ENCODE assay signal across 8 cellular contexts in the genomic region with DNA sequence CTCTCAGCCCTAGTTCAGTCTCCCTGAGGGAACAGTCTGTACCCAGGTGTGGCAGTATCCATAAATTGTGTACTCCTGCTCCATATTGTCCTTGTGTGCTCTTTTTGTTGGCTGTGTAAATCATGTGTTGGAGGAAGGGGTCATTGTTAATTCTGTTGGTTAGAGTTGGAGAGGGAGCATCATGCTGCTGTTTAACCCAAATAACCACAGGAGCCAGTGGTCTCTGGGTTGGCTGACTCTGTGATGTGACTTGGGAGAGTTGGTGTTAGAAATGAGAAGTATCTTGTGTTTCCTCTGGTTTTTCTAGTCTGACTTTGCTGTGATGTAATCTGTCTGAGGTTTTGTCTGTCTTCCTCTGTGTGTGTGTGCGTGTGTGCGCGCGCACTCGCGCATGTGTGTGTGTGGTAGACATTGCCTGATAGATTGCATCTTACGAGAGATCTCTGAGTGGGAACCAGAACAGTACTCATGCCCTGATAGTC. TPM values are rescaled to one million over a fixed set of nuclear protein-coding genes. Genes with fewer than 3 reads are reported as not detected.
A peak's percentile ranks its signal among the peaks of the same experiment; 100 is the strongest.
DNase-seq lines count a peak whose midpoint lies in the region; ATAC-seq, FAIRE-seq and TF ChIP-seq lines count a peak whose summit lies in the region.

No MANE protein-coding gene starts in this region.

- no peak overlapping the region for H4K5ac ChIP-seq in H1 (ENCODE audit: insufficient read length, low read depth, low read length)

- H3K36me3 Mint-ChIP-seq in activated CD4-positive, alpha-beta memory T cell treated with anti-CD3 and anti-CD28 coated beads for 36 hours = no peaks in the 10 kb centered on the region

- H3K23me2 ChIP-seq in H1 (ENCODE audit: low read depth, low read length) = no peaks in the 10 kb centered on the region

- WGBS in H1 (ENCODE audit: extremely low coverage in 1 of 2, insufficient coverage in 1 of 2, insufficient read length in 1 of 2, insufficient replicate concordance in 2 of 2, low coverage in 1 of 2, low lambda C conversion rate in 2 of 2, missing lambda C conversion rate in 1 of 2), 2 experiments = 97% methylated on average over 7 of the region's 7 CpGs; no CpG with 5 or more reads in 1 of the 2 experiments
- WGBS in tibial nerve, 2 donors = 73 to 82% methylated on average over 7 of the region's 7 CpGs

- H3K36me3 ChIP-seq in H1 (ENCODE audit: control insufficient read depth in 2 of 4, insufficient read depth in 4 of 4, low read length in 3 of 4) (peaks cover 9 to 31% (median 22%) of the 10 kb centered on the region in 4 experiments), parathyroid adenoma (ENCODE audit: control insufficient read depth, insufficient read depth, low read length) (no peaks in the 10 kb centered on the region), tibial nerve (peaks cover 0 to 39% (median 5%) of the 10 kb centered on the region in 3 donors)

- ATAC-seq in GM19468 (IDR thresholded peaks at IDR 0.05; ENCODE audit: extremely low read depth, unreplicated experiment) = peak; percentile 74

- H3K14ac ChIP-seq in H1 (ENCODE audit: insufficient read length) = no peak overlapping the region

- H3K4me1 ChIP-seq in H1 (replicated peaks in 1 of 4; ENCODE audit: control insufficient read depth in 3 of 4, insufficient read depth in 4 of 4, low read length in 3 of 4) (peaks cover 0 to 9% (median 3%) of the 10 kb centered on the region in 4 experiments; a peak in 3 of 7 replicates), parathyroid adenoma (peaks cover 6% of the 10 kb centered on the region), tibial nerve (peaks cover 0 to 84% (median 57%) of the 10 kb centered on the region in 4 donors)

- H3K18ac ChIP-seq in H1 (ENCODE audit: extremely low read depth, low read length) = no peak overlapping the region

- no peak overlapping the region for H2BK15ac ChIP-seq in H1 (ENCODE audit: low read length)

- H2AFZ ChIP-seq in H1 (ENCODE audit: low read length) = no peak overlapping the region
- H2AFZ ChIP-seq in parathyroid adenoma = no peak overlapping the region

- no peak for TF ChIP-seq RAD21 in H1 (IDR thresholded peaks at IDR 0.05 in 1 of 2, conservative IDR thresholded peaks at IDR 0.05 in 1 of 2; ENCODE audit: low read depth in 2 of 2, low read length in 2 of 2)

- DNase-seq in AG10803 (ENCODE audit: low read depth) = peak; percentile 29
- DNase-seq in HK-2 (ENCODE audit: unreplicated experiment) = peak; percentile 55
- DNase-seq in activated CD4-positive, alpha-beta memory T cell treated with anti-CD3 and anti-CD28 coated beads for 36 hours = peak; percentile 90
- no peak for DNase-seq in H1 (ENCODE audit: low read depth in 1 of 2, low spot score in 2 of 2)
- DNase-seq in tibial nerve (ENCODE audit: low spot score in 2 of 2) = peak; percentile 61 to 71
- DNase-seq in NCI-H128 (lab: John Stamatoyannopoulos, UW; ENCODE audit: unreplicated experiment) = no peak

- no peak overlapping the region for H3K4ac ChIP-seq in H1 (replicated peaks; ENCODE audit: insufficient read length, low read depth, low read length)

- H3K23ac ChIP-seq in H1 (ENCODE audit: insufficient read length) = no peak overlapping the region

- H4K20me1 ChIP-seq in H1 (replicated peaks in 1 of 2; ENCODE audit: control insufficient read depth in 1 of 2, insufficient read depth in 2 of 2, low read length in 2 of 2) = peaks cover 3 to 5% of the 10 kb centered on the region in 2 experiments

- H3K9ac ChIP-seq in H1 (replicated peaks in 1 of 4; ENCODE audit: extremely low read depth in 1 of 4, low read depth in 3 of 4, low read length in 3 of 4) (no peak overlapping the region), parathyroid adenoma (no peak overlapping the region)

- H3K9me3 ChIP-seq in H1 (ENCODE audit: insufficient read depth in 2 of 2, low read depth in 1 of 2, low read length in 1 of 2) (no peaks in the 10 kb centered on the region), parathyroid adenoma (ENCODE audit: control insufficient read depth, low read length) (no peaks in the 10 kb centered on the region), tibial nerve (no peaks in the 10 kb centered on the region)

- TF ChIP-seq CTCF in AG10803 (conservative IDR thresholded peaks at IDR 0.05; ENCODE audit: low read length) (no peak), H1 (IDR thresholded peaks at IDR 0.05; ENCODE audit: control extremely low read depth in 1 of 3, insufficient read depth in 1 of 3, low read depth in 1 of 3, low read length in 3 of 3) (no peak), parathyroid adenoma (IDR thresholded peaks at IDR 0.05) (no peak), tibial nerve (IDR thresholded peaks at IDR 0.05) (no peak)

- peak overlapping the region; percentile 86 for H3K27ac Mint-ChIP-seq in activated CD4-positive, alpha-beta memory T cell treated with anti-CD3 and anti-CD28 coated beads for 36 hours

- H3K4me3 ChIP-seq in AG10803 (ENCODE audit: low read length) (no peak overlapping the region), H1 (ENCODE audit: extremely low read depth in 1 of 4, insufficient read depth in 2 of 4, low read depth in 3 of 4, low read length in 4 of 4) (no peak overlapping the region), parathyroid adenoma (ENCODE audit: low read depth, low read length) (no peak overlapping the region), tibial nerve (no peak overlapping the region)

- POLR2A ChIA-PET in activated CD4-positive, alpha-beta memory T cell treated with anti-CD3 and anti-CD28 coated beads for 36 hours (lab: Charles Lee) = interaction anchor here (0.6 kb wide), 1 partner anchor 50 kb away, joined by 3 read pairs; no protein-coding TSS in a partner anchor
- POLR2A ChIA-PET in H1 (lab: Charles Lee; ENCODE audit: partially characterized antibody) = interaction anchor here (0.7 to 3.0 kb wide), 5 partner anchors 8 to 55 kb away, joined by 3 to 14 read pairs (median 7); a partner anchor contains a TSS

- 0 out of 2 replicates have a peak overlapping the region, but pooled peaks have one; percentile 42 for H2BK5ac ChIP-seq in H1 (ENCODE audit: low read depth, low read length)

- peak overlapping the region; percentile 55 for H3K4me3 Mint-ChIP-seq in activated CD4-positive, alpha-beta memory T cell treated with anti-CD3 and anti-CD28 coated beads for 36 hours

- no peaks in the 10 kb centered on the region for H3K9me3 Mint-ChIP-seq in activated CD4-positive, alpha-beta memory T cell treated with anti-CD3 and anti-CD28 coated beads for 36 hours

- H3K4me2 ChIP-seq in H1 (ENCODE audit: insufficient read depth in 1 of 2, low read depth in 2 of 2, low read length in 2 of 2) (no peak overlapping the region), parathyroid adenoma (ENCODE audit: low read length) (no peak overlapping the region)

- H3K4me1 Mint-ChIP-seq in activated CD4-positive, alpha-beta memory T cell treated with anti-CD3 and anti-CD28 coated beads for 36 hours (ENCODE audit: low read depth) = peaks cover 34% of the 10 kb centered on the region

- no peak overlapping the region for H2AK5ac ChIP-seq in H1 (ENCODE audit: low read depth, low read length)

- H3K56ac ChIP-seq in H1 (replicated peaks; ENCODE audit: insufficient read length, low read depth, low read length) = no peak overlapping the region

- intact Hi-C loops in activated CD4-positive, alpha-beta memory T cell treated with anti-CD3 and anti-CD28 coated beads for 36 hours (cut with micrococcal nuclease) = loop anchor here (1.0 to 2.0 kb wide), 7 partner anchors 32 to 733 kb away; a partner anchor contains a TSS

- peaks cover 1% of the 10 kb centered on the region for H3K27me3 Mint-ChIP-seq in activated CD4-positive, alpha-beta memory T cell treated with anti-CD3 and anti-CD28 coated beads for 36 hours

- CTCF ChIA-PET in activated CD4-positive, alpha-beta memory T cell treated with anti-CD3 and anti-CD28 coated beads for 36 hours (lab: Charles Lee) = interaction anchor here (1.5 to 1.9 kb wide), 2 partner anchors 9 to 732 kb away, joined by 3 to 10 read pairs; no protein-coding TSS in a partner anchor
- CTCF ChIA-PET in H1 (lab: Charles Lee; ENCODE audit: partially characterized antibody) = interaction anchor here (0.7 to 2.0 kb wide), 5 partner anchors 9 to 265 kb away, joined by 3 to 12 read pairs (median 3); a partner anchor contains a TSS

- no peak for FAIRE-seq in H1 (lab: Jason Lieb, UNC)

- TF ChIP-seq EP300 in H1 (IDR thresholded peaks at IDR 0.05; ENCODE audit: borderline replicate concordance in 1 of 2, low read depth in 2 of 2, low read length in 2 of 2) (no peak), tibial nerve (IDR thresholded peaks at IDR 0.05) (peak in 1 of 2 donors; percentile 68)

- no peak overlapping the region for H4K8ac ChIP-seq in H1 (ENCODE audit: extremely low read depth, insufficient read depth, low read length)

- H3K27me3 ChIP-seq in H1 (replicated peaks in 1 of 4; ENCODE audit: control insufficient read depth in 3 of 4, extremely low read depth in 1 of 4, insufficient read depth in 3 of 4, low read length in 3 of 4) = no peaks in the 10 kb centered on the region
- H3K27me3 ChIP-seq in parathyroid adenoma (ENCODE audit: control insufficient read depth, insufficient read depth, low read length) = no peaks in the 10 kb centered on the region
- H3K27me3 ChIP-seq in tibial nerve = no peaks in the 10 kb centered on the region

- no peak overlapping the region for H2BK120ac ChIP-seq in H1 (replicated peaks; ENCODE audit: low read depth, low read length)

- H3K79me1 ChIP-seq in H1 (ENCODE audit: low read depth, low read length) = peaks cover 12% of the 10 kb centered on the region

- H2BK12ac ChIP-seq in H1 (ENCODE audit: low read depth, low read length) = no peak overlapping the region

- H3K79me2 ChIP-seq in H1 (ENCODE audit: control insufficient read depth in 1 of 2, insufficient read depth in 2 of 2, low read length in 2 of 2) (peaks cover 3 to 86% of the 10 kb centered on the region in 2 experiments; a peak in 3 of 4 replicates), parathyroid adenoma (peaks cover 40% of the 10 kb centered on the region)

- H2BK20ac ChIP-seq in H1 (ENCODE audit: low read length) = no peak overlapping the region

- no peak overlapping the region for H3K27ac ChIP-seq in H1 (ENCODE audit: low read depth, low read length)
- H3K27ac ChIP-seq in parathyroid adenoma = peak overlapping the region; percentile 51
- H3K27ac ChIP-seq in tibial nerve = peak overlapping the region in 3 of 4 donors; percentile 53 to 74 (median 58)

- TF ChIP-seq POLR2A in H1 (IDR thresholded peaks at IDR 0.05; ENCODE audit: control extremely low read depth in 1 of 2, low read depth in 2 of 2, low read length in 2 of 2) (no peak), tibial nerve (IDR thresholded peaks at IDR 0.05) (no peak)

- H4K91ac ChIP-seq in H1 (replicated peaks; ENCODE audit: insufficient read length, low read length) = no peak overlapping the region

RNA-seq across cellular contexts. Expression of a gene that starts 30.5 kb away (rescaled TPM):
- total RNA-seq in activated CD4-positive, alpha-beta memory T cell treated with anti-CD3 and anti-CD28 coated beads for 36 hours = 1 to 10 TPM; 3.5 to 4.4 TPM
- 164 and 167 TPM in 2 replicates for total RNA-seq in H1 (2021; fragmentation: NEBNext Ultra II Directional; extraction: Animal tissue kit (Norgen Biotek cat#: 25700))
- polyA plus RNA-seq in H1 (2011; rRNA removed) = 91.9 and 97.8 TPM in 2 replicates
- polyA plus RNA-seq in H1 (2011; cell fraction: cytosol; rRNA removed) = 119 TPM
- 203 TPM for polyA plus RNA-seq in H1 (2011; cell fraction: nucleus; rRNA removed)
- polyA plus RNA-seq in H1 (2012, experiment 1 of 2) = 98.0 to 128 TPM (median 110 TPM) in 4 replicates
- polyA plus RNA-seq in H1 (2012, experiment 2 of 2) = 19.8 TPM
- polyA plus RNA-seq in H1 (2013, experiment 1 of 2) = 77.4 TPM
- 75.8 TPM for polyA plus RNA-seq in H1 (2013, experiment 2 of 2)
- polyA minus RNA-seq in H1 (2011; rRNA and poly(A)+ RNA removed) = 479 and 501 TPM in 2 replicates
- polyA minus RNA-seq in H1 (2011; cell fraction: cytosol; rRNA and poly(A)+ RNA removed) = 156 TPM
- 148 TPM for polyA minus RNA-seq in H1 (2011; cell fraction: nucleus; rRNA and poly(A)+ RNA removed)
- 100 to 1,000 TPM; 104 to 128 (median 124) TPM for total RNA-seq in tibial nerve

RNA-seq across cellular contexts. Expression of a gene that starts 40.5 kb away (rescaled TPM):
- not detected for total RNA-seq in activated CD4-positive, alpha-beta memory T cell treated with anti-CD3 and anti-CD28 coated beads for 36 hours
- not detected in 2 replicates for total RNA-seq in H1 (2021; fragmentation: NEBNext Ultra II Directional; extraction: Animal tissue kit (Norgen Biotek cat#: 25700))
- polyA plus RNA-seq in H1 (2011; rRNA removed) = 0.03 TPM in 2 replicates
- polyA plus RNA-seq in H1 (2011; cell fraction: cytosol; rRNA removed) = 0.03 TPM
- polyA plus RNA-seq in H1 (2011; cell fraction: nucleus; rRNA removed) = 0.07 TPM
- polyA plus RNA-seq in H1 (2012, experiment 1 of 2) = 0.10 to 0.19 TPM (median 0.14 TPM) in 4 replicates
- not detected for polyA plus RNA-seq in H1 (2012, experiment 2 of 2)
- 0.02 TPM for polyA plus RNA-seq in H1 (2013, experiment 1 of 2)
- polyA plus RNA-seq in H1 (2013, experiment 2 of 2) = 0.02 TPM
- polyA minus RNA-seq in H1 (2011; rRNA and poly(A)+ RNA removed) = 0.16 TPM in 1 of 2 replicates, not detected in the other
- polyA minus RNA-seq in H1 (2011; cell fraction: cytosol; rRNA and poly(A)+ RNA removed) = not detected
- polyA minus RNA-seq in H1 (2011; cell fraction: nucleus; rRNA and poly(A)+ RNA removed) = not detected
- not detected for total RNA-seq in tibial nerve

RNA-seq across cellular contexts. Expression of a gene that starts 50.8 kb away (rescaled TPM):
- 100 to 1,000 TPM; 235 to 252 TPM for total RNA-seq in activated CD4-positive, alpha-beta memory T cell treated with anti-CD3 and anti-CD28 coated beads for 36 hours
- total RNA-seq in H1 (2021; fragmentation: NEBNext Ultra II Directional; extraction: Animal tissue kit (Norgen Biotek cat#: 25700)) = 242 and 243 TPM in 2 replicates
- polyA plus RNA-seq in H1 (2011; rRNA removed) = 264 and 326 TPM in 2 replicates
- polyA plus RNA-seq in H1 (2011; cell fraction: cytosol; rRNA removed) = 291 TPM
- polyA plus RNA-seq in H1 (2011; cell fraction: nucleus; rRNA removed) = 115 TPM
- polyA plus RNA-seq in H1 (2012, experiment 1 of 2) = 203 to 240 TPM (median 210 TPM) in 4 replicates
- 474 TPM for polyA plus RNA-seq in H1 (2012, experiment 2 of 2)
- 350 TPM for polyA plus RNA-seq in H1 (2013, experiment 1 of 2)
- polyA plus RNA-seq in H1 (2013, experiment 2 of 2) = 357 TPM
- 11.8 and 12.3 TPM in 2 replicates for polyA minus RNA-seq in H1 (2011; rRNA and poly(A)+ RNA removed)
- polyA minus RNA-seq in H1 (2011; cell fraction: cytosol; rRNA and poly(A)+ RNA removed) = 44.0 TPM
- polyA minus RNA-seq in H1 (2011; cell fraction: nucleus; rRNA and poly(A)+ RNA removed) = 61.7 TPM
- total RNA-seq in tibial nerve = 100 to 1,000 TPM in 3 of 4 donors, 10 to 100 TPM in 1; 78.1 to 146 (median 118) TPM

Comparison
In these comparisons a context has a peak if more than half of its experiments do, and no peak if none do; other contexts are left out.
1. DNase-seq: peak in AG10803 (single experiment), HK-2 (single experiment), activated CD4-positive, alpha-beta memory T cell treated with anti-CD3 and anti-CD28 coated beads for 36 hours (single experiment) and tibial nerve (2 of 2); none in H1 (0 of 2) and NCI-H128 (single experiment).
2. RNA of a gene that starts 30.5 kb away (total RNA-seq): 164 to 167 TPM in H1 and 104 to 128 TPM in tibial nerve; 3.5 to 4.4 TPM in activated CD4-positive, alpha-beta memory T cell treated with anti-CD3 and anti-CD28 coated beads for 36 hours; every median in the first group is over 10 times any median in the second.